15 cellular contexts compared by ENCODE assay signal in genomic region chr5:141096181-141096580, GRCh38. TPM values are rescaled to one million over a fixed set of nuclear protein-coding genes. Genes with fewer than 3 reads are reported as not detected.
"Had no signal": no experiment of that assay in that cellular context is flagged by ENCODE, and none has a peak within 500 bp of the region (broad histone marks: within the 10 kb centered on the region; RNA-seq: fewer than 3 reads in every experiment).

No MANE protein-coding gene starts in this region.

RNA-seq across cellular contexts. Expression of gene PCDHB2, which starts 1.8 kb away (rescaled TPM):
- polyA plus RNA-seq: immature natural killer cell had no signal

RNA-seq across cellular contexts. Expression of gene PCDHB3, which starts 4.1 kb away (rescaled TPM):
- polyA plus RNA-seq: immature natural killer cell had no signal

RNA-seq across cellular contexts. Expression of gene PCDHB4, which starts 25.4 kb away (rescaled TPM):
- total RNA-seq: mononuclear cell had no signal
- polyA plus RNA-seq: immature natural killer cell had no signal

RNA-seq across cellular contexts. Expression of gene PCDHB5, which starts 38.8 kb away (rescaled TPM):
- polyA plus RNA-seq: immature natural killer cell had no signal

RNA-seq across cellular contexts. Expression of gene PCDHB1, which starts 45.0 kb away (rescaled TPM):
- total RNA-seq: colonic mucosa, dermis microvascular lymphatic vessel endothelial cell, esophagus mucosa, esophagus squamous epithelium, gastrocnemius medialis, glomerular endothelial cell, left cardiac atrium, left ventricle myocardium superior, lower leg skin, lung microvascular endothelial cell, mesenteric fat pad had no signal
- polyA plus RNA-seq: heart left ventricle, hepatocyte, immature natural killer cell had no signal
